Comparison of ENCODE assay signal across 8 cellular contexts in genomic region chr22:37021710-37022482, GRCh38.
DNase-seq lines count a peak whose midpoint lies in the region; ATAC-seq lines count a peak whose summit lies in the region.

No MANE protein-coding gene starts in this region.

- no peak for ATAC-seq in HG02970 (IDR thresholded peaks at IDR 0.05; ENCODE audit: low FRiP score, unreplicated experiment)

- H3K27ac ChIP-seq in angular gyrus (ENCODE audit: low read depth, low read length): peak overlapping the region; percentile 30

- peak; percentile 32 for DNase-seq in NCI-H2227 (lab: John Stamatoyannopoulos, UW; ENCODE audit: unreplicated experiment)
- DNase-seq in NCI-H2227 treated with DMSO at 0.1 percent for 48 hours (lab: John Stamatoyannopoulos, UW): no peak
- DNase-seq in T-helper 1 cell: peak; percentile 27 to 70 (median 42)
- peak; percentile 46 for DNase-seq in iris pigment epithelial cell (ENCODE audit: low read depth)
- DNase-seq in stimulated activated CD4-positive, alpha-beta T cell treated with anti-CD3 and anti-CD28 coated beads, TNF-alpha, amount 100 ng/mL, for 1 hour (ENCODE audit: low read depth in 3 of 3, low spot score in 1 of 3): peak in 2 of 3 donors; percentile 9 to 38
- no peak for DNase-seq in NCI-H146 (lab: John Stamatoyannopoulos, UW)

Comparison
In these comparisons a context has a peak if more than half of its experiments do, and no peak if none do; other contexts are left out.
1. DNase-seq: peak in NCI-H2227 (single experiment), T-helper 1 cell (5 of 5), iris pigment epithelial cell (single experiment) and stimulated activated CD4-positive, alpha-beta T cell treated with anti-CD3 and anti-CD28 coated beads, TNF-alpha, amount 100 ng/mL, for 1 hour (2 of 3); none in NCI-H2227 treated with DMSO at 0.1 percent for 48 hours (single experiment) and NCI-H146 (single experiment).